In the genomic region with DNA sequence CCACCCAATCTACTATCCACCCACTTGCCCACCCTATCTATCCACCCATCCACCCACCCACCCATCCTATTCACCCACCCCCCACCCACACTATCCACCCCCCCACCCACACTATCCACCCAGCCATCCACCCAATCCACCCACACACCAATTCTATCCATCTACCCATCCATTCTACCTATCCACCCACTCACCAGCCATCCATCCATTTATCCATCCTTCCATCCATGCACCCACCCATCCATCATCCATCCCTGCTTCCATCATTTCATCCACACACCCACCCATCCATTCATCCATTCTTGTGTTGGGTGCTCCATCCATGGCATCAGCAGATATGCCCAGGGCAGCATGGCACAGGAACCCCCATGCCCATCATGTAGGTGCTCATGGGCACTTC, we compare ENCODE assay signal across 34 cellular contexts.
"Had no signal": no experiment of that assay in that cellular context is flagged by ENCODE, and none has a peak within 500 bp of the region (broad histone marks: within the 10 kb centered on the region; RNA-seq: fewer than 3 reads in every experiment).

No MANE protein-coding gene starts in this region.

- H3K36me3 ChIP-seq: MG63 had no signal

- H3K4me3 ChIP-seq: MG63 had no signal

- H3K9me3 ChIP-seq: MG63 had no signal

- H3K4me2 ChIP-seq: KMS-11 had no signal

- H3K27ac ChIP-seq: KMS-11 had no signal

- DNase-seq: Karpas-422, Kasumi-1, MG63, MM.1S, MV-4-11, NCI-H1048, NCI-H1092, NCI-H1092 treated with DMSO at 0.1 percent for 48 hours, NCI-H1105, NCI-H1105 treated with DMSO at 0.1 percent for 48 hours, NCI-H1417, NCI-H1417 treated with DMSO at 0.1 percent for 48 hours, NCI-H1436, NCI-H1436 treated with DMSO at 0.1 percent for 48 hours, NCI-H146, NCI-H1694, NCI-H1694 treated with DMSO at 0.1 percent for 48 hours, NCI-H187, NCI-H187 treated with DMSO at 0.1 percent for 48 hours, NCI-H1930, NCI-H2029, NCI-H2029 treated with DMSO at 0.1 percent for 48 hours, NCI-H2081, NCI-H2081 treated with DMSO at 0.1 percent for 48 hours, NCI-H2107, NCI-H2171, NCI-H2171 treated with DMSO at 0.1 percent for 48 hours, NCI-H2227 treated with DMSO at 0.1 percent for 48 hours, NCI-H226, NCI-H345, NCI-H446, NCI-H446 treated with DMSO at 0.1 percent for 48 hours, NCI-H510A had no signal

- H3K27me3 ChIP-seq: MG63 had no signal

- H3K9ac ChIP-seq: KMS-11 had no signal
